In the genomic region with DNA sequence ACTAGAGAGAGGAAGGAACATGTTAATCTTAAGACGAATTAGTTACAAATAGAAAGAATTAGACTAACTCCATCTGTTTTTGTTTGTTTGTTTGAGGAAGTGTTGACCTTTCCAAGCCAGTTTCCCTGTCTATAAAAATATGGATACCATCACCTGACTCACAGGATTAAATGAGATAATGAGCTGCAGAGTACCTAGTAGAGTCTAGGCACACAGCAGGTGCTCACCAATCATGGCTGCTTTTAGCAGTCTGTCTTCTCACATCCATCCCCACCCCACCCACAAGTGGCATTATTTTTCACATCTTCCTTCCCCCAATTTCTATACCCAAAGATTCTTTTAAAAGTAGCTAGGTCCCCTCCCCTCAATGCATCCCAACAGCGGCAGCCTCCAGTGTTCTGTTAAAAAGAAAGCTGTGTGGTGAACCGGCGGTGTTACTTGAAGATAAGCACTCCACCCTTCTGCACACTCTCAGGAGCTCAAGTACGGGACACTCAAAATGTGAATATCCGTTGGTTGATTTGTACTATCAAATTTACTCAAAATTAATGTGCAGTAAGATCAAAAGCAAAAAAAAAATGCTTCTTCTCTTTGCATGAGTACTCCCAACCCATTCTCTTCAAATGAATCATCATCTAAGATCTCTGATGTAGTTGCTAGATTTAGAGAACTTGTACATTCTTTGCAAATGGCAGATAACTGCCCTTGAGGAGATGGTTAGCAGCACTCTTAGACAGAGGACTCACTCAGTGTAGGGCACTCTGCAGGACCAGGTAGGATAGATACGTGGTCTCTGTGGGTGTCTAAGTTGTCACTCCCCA, we compare ENCODE assay signal across 8 cellular contexts.
A peak's percentile ranks its signal among the peaks of the same experiment; 100 is the strongest.
DNase-seq lines count a peak whose midpoint lies in the region; ATAC-seq lines count a peak whose summit lies in the region.

No MANE protein-coding gene starts in this region.

- H3K4me2 ChIP-seq in Karpas-422 (ENCODE audit: low read depth, low read length, poor library complexity, severe bottlenecking): no peak overlapping the region

- peak; percentile 63 for ATAC-seq in HG03064 (IDR thresholded peaks at IDR 0.05; ENCODE audit: low read depth, unreplicated experiment)

- H3K27me3 ChIP-seq in MG63: no peaks in the 10 kb centered on the region
- H3K27me3 ChIP-seq in Karpas-422 (ENCODE audit: low read length): no peaks in the 10 kb centered on the region

- H3K79me2 ChIP-seq in Karpas-422 (ENCODE audit: low read length): no peaks in the 10 kb centered on the region

- no peak overlapping the region for H3K27ac ChIP-seq in Karpas-422 (ENCODE audit: low read length)

- no peak overlapping the region for H3K9ac ChIP-seq in Karpas-422 (ENCODE audit: low read length)

- DNase-seq in stimulated activated naive CD4-positive, alpha-beta T cell treated with Interleukin-2 at 50 U/mL for 16 hours (lab: John Stamatoyannopoulos, UW): peak; percentile 6
- no peak for DNase-seq in stimulated activated naive CD4-positive, alpha-beta T cell (lab: John Stamatoyannopoulos, UW)
- peak; percentile 28 for DNase-seq in astrocyte of the hippocampus (ENCODE audit: low read depth, low spot score)
- DNase-seq in MG63: no peak
- DNase-seq in H4 (ENCODE audit: low spot score): no peak
- no peak for DNase-seq in NCI-H1436 treated with DMSO at 0.1 percent for 48 hours (lab: John Stamatoyannopoulos, UW)
- DNase-seq in Karpas-422: no peak

- H3K9me3 ChIP-seq in MG63 (no peaks in the 10 kb centered on the region), Karpas-422 (ENCODE audit: low read length) (no peaks in the 10 kb centered on the region)

- H3K36me3 ChIP-seq in MG63: no peaks in the 10 kb centered on the region
- no peaks in the 10 kb centered on the region for H3K36me3 ChIP-seq in Karpas-422 (ENCODE audit: insufficient read depth, low read length)

- H2AFZ ChIP-seq in Karpas-422 (ENCODE audit: low read length): no peak overlapping the region

- no peaks in the 10 kb centered on the region for H3K4me1 ChIP-seq in Karpas-422 (ENCODE audit: low read length)

- no peak overlapping the region for H3K4me3 ChIP-seq in MG63
- no peak overlapping the region for H3K4me3 ChIP-seq in Karpas-422 (ENCODE audit: low read length)

- no peaks in the 10 kb centered on the region for H3K9me2 ChIP-seq in Karpas-422 (replicated peaks; ENCODE audit: insufficient read depth, low read length)

- H4K20me1 ChIP-seq in Karpas-422 (ENCODE audit: insufficient read depth, low read depth, low read length): 0 out of 2 replicates have a peak, but pooled peaks cover 3% of the 10 kb centered on the region

Comparison
In these comparisons a context has a peak if more than half of its experiments do, and no peak if none do; other contexts are left out.
1. DNase-seq: peak in stimulated activated naive CD4-positive, alpha-beta T cell treated with Interleukin-2 at 50 U/mL for 16 hours (single experiment) and astrocyte of the hippocampus (single experiment); none in stimulated activated naive CD4-positive, alpha-beta T cell (0 of 6), MG63 (single experiment), H4 (single experiment), NCI-H1436 treated with DMSO at 0.1 percent for 48 hours (single experiment) and Karpas-422 (single experiment).